In the genomic region with DNA sequence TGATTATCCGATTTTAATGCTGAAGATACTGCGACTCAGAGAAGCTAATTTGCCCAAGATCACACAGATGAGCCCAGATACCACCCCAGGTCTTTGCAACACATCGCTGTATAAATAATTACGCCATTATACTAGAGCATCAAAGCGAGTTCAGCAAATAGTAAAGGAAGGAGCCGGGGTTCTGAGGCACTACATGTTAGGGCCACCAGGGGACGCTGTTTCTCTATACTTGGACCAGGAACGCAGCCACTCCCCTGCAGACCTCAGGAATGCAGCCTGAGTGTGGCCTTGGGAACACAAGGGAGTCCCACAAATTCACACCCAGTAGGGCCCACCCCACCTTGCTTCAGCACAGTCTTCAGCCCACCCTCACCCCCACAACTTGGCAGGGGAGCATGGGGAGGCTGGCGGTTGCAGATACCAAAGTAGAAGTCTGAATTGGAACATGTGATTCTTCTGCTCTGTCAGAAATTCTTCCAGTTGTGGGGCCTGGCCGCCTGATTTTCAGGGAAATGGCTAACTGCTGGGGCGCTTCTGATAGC, we compare ENCODE assay signal across 8 cellular contexts. TPM values are rescaled to one million over a fixed set of nuclear protein-coding genes. Genes with fewer than 3 reads are reported as not detected.
A peak's percentile ranks its signal among the peaks of the same experiment; 100 is the strongest.
DNase-seq lines count a peak whose midpoint lies in the region; ATAC-seq, FAIRE-seq and TF ChIP-seq lines count a peak whose summit lies in the region.

No MANE protein-coding gene starts in this region.

- POLR2A ChIA-PET in A549 (lab: Yijun Ruan, JAX), result interaction anchor here (1.8 to 2.1 kb wide), 2 partner anchors 56 to 165 kb away, joined by 5 to 9 read pairs; no protein-coding TSS in a partner anchor

- no peak overlapping the region for H3K4me3 ChIP-seq in A549
- H3K4me3 ChIP-seq in Karpas-422 (ENCODE audit: low read length), result no peak overlapping the region
- no peak overlapping the region for H3K4me3 ChIP-seq in RWPE2 (ENCODE audit: severe bottlenecking)

- H3K9me3 ChIP-seq in A549, result no peaks in the 10 kb centered on the region
- no peaks in the 10 kb centered on the region for H3K9me3 ChIP-seq in Karpas-422 (ENCODE audit: low read length)
- no peaks in the 10 kb centered on the region for H3K9me3 ChIP-seq in RWPE2 (ENCODE audit: severe bottlenecking)

- 0 out of 5 replicates have a peak, but pooled peaks of 1 of the 2 experiments have one; percentile 15 for TF ChIP-seq EP300 in A549 (IDR thresholded peaks at IDR 0.05)

- TF ChIP-seq POLR2A in A549 (IDR thresholded peaks at IDR 0.05; ENCODE audit: low read length), result no peak

- H3K4me1 ChIP-seq in A549 (peaks cover 53% of the 10 kb centered on the region), Karpas-422 (ENCODE audit: low read length) (no peaks in the 10 kb centered on the region), RWPE2 (ENCODE audit: insufficient read depth, poor library complexity, severe bottlenecking) (peaks cover 30% of the 10 kb centered on the region), foreskin keratinocyte (peaks cover 19% of the 10 kb centered on the region)

- H3K27me3 ChIP-seq in Karpas-422 (ENCODE audit: low read length) (no peaks in the 10 kb centered on the region), RWPE2 (ENCODE audit: insufficient read depth, poor library complexity, severe bottlenecking) (no peaks in the 10 kb centered on the region), foreskin keratinocyte (no peaks in the 10 kb centered on the region)

- no peaks in the 10 kb centered on the region for H3K36me3 ChIP-seq in Karpas-422 (ENCODE audit: insufficient read depth, low read length)
- no peaks in the 10 kb centered on the region for H3K36me3 ChIP-seq in RWPE2 (ENCODE audit: low read depth)

- ATAC-seq in A549 (peak; percentile 77 to 78), GM18907 (IDR thresholded peaks at IDR 0.05; ENCODE audit: unreplicated experiment) (peak; percentile 74), RWPE2 (ENCODE audit: low read depth) (peak; percentile 71), foreskin keratinocyte (peak; percentile 56)

- H3K4me2 ChIP-seq in A549 (peak overlapping the region; percentile 71), Karpas-422 (ENCODE audit: low read depth, low read length, poor library complexity, severe bottlenecking) (no peak overlapping the region)

- 3% methylated on average over 11 of the region's 11 CpGs for WGBS in A549 (ENCODE audit: missing lambda C conversion rate)

- H3K27ac ChIP-seq in A549 (peak overlapping the region; percentile 97 to 100), Karpas-422 (ENCODE audit: low read length) (no peak overlapping the region), RWPE2 (ENCODE audit: poor library complexity, severe bottlenecking) (peak overlapping the region; percentile 80), foreskin keratinocyte (peak overlapping the region; percentile 3), substantia nigra (ENCODE audit: low read depth, low read length, poor library complexity, severe bottlenecking) (peak overlapping the region; percentile 71)

- no peak overlapping the region for H2AFZ ChIP-seq in Karpas-422 (ENCODE audit: low read length)

- TF ChIP-seq CTCF in A549 (IDR thresholded peaks at IDR 0.05) (peak; percentile 92), RWPE2 (IDR thresholded peaks at IDR 0.05; ENCODE audit: poor library complexity, severe bottlenecking) (peak; percentile 99), foreskin keratinocyte (conservative IDR thresholded peaks at IDR 0.05) (peak; percentile 99)

- no peaks in the 10 kb centered on the region for H3K79me2 ChIP-seq in Karpas-422 (ENCODE audit: low read length)

- peak; percentile 69 to 83 for DNase-seq in A549 (ENCODE audit: low read depth in 1 of 2, low spot score in 1 of 2)
- DNase-seq in Karpas-422, result peak; percentile 89
- DNase-seq in RWPE2 (ENCODE audit: low spot score), result no peak
- DNase-seq in activated effector memory CD4-positive, alpha-beta T cell treated with Interleukin-2 at 50 U/mL for 16 hours, result peak; percentile 58
- peak in 1 of 2 donors; percentile 63 for DNase-seq in foreskin keratinocyte
- DNase-seq in occipital lobe (lab: John Stamatoyannopoulos, UW), result peak; percentile 77
- peak in 48 of 49 donors; percentile 9 to 85 (median 70) for DNase-seq in substantia nigra (lab: John Stamatoyannopoulos, UW)

- CTCF ChIA-PET in A549 (lab: Yijun Ruan, JAX), result interaction anchor here (0.7 to 16.1 kb wide), 39 partner anchors 9 to 204 kb away, joined by 3 to 438 read pairs (median 4); partner anchors contain the start of genes AMOTL2, ANAPC13 and CEP63

- H3K9me2 ChIP-seq in Karpas-422 (replicated peaks; ENCODE audit: insufficient read depth, low read length), result no peaks in the 10 kb centered on the region

- peak; percentile 99 for TF ChIP-seq RAD21 in A549 (conservative IDR thresholded peaks at IDR 0.05 in 1 of 2, IDR thresholded peaks at IDR 0.05 in 1 of 2)

- FAIRE-seq in A549 (lab: Jason Lieb, UNC), result no peak

- no peaks in the 10 kb centered on the region for H4K20me1 ChIP-seq in Karpas-422 (ENCODE audit: insufficient read depth, low read depth, low read length)

- H3K9ac ChIP-seq in Karpas-422 (ENCODE audit: low read length), result no peak overlapping the region

TF ChIP-seq in A549, 52 proteins besides CTCF, POLR2A, EP300 and RAD21:
- TF ChIP-seq CEBPB (IDR thresholded peaks at IDR 0.05), result 0 out of 4 replicates have a peak, but pooled peaks of 1 of the 2 experiments have one; percentile 40
- TF ChIP-seq GATA3 (IDR thresholded peaks at IDR 0.05; ENCODE audit: borderline replicate concordance), result peak; percentile 36; the same call in 1 of the 2 replicates
- no peak for TF ChIP-seq ZFP36 (IDR thresholded peaks at IDR 0.05; ENCODE audit: borderline replicate concordance, partially characterized antibody)
- no peak for TF ChIP-seq CBX2 (IDR thresholded peaks at IDR 0.05; ENCODE audit: borderline replicate concordance, low read depth)
- no peak for TF ChIP-seq NFE2L2 (conservative IDR thresholded peaks at IDR 0.05; ENCODE audit: low read length)
- TF ChIP-seq MYC (IDR thresholded peaks at IDR 0.05; ENCODE audit: borderline replicate concordance, low read length), result no peak
- TF ChIP-seq FOSL2 (IDR thresholded peaks at IDR 0.05), result no peak
- TF ChIP-seq FOSL2 (CRISPR knock-in tag; IDR thresholded peaks at IDR 0.05), result no peak
- no peak for TF ChIP-seq FOSB (CRISPR knock-in tag; IDR thresholded peaks at IDR 0.05)
- peak; percentile 53; the same call in 1 of the 2 replicates for TF ChIP-seq HOXB13 (CRISPR knock-in tag; IDR thresholded peaks at IDR 0.05; ENCODE audit: low read depth)
- peak; percentile 99 for TF ChIP-seq SMC3 (IDR thresholded peaks at IDR 0.05)
- peak; percentile 68 for TF ChIP-seq MAX (IDR thresholded peaks at IDR 0.05)
TF ChIP-seq in A549: peak in this region for 5.

RNA-seq across cellular contexts. Expression of gene RYK, which starts 57.8 kb away (rescaled TPM):
- polyA plus RNA-seq in A549 (2011; rRNA removed) (41.9 and 46.6 TPM in 2 replicates), A549 (2017; fragmentation: RNase III; extraction: RNeasy Plus Mini Kit Qiagen cat#74134 plus additional on column Dnase treatment) (28.4 to 30.6 TPM (median 29.2 TPM) in 3 replicates), foreskin keratinocyte (31.1 and 37.5 TPM in 2 replicates)
- 12.7 and 18.3 TPM in 2 replicates for polyA plus RNA-seq in A549 (2012; cell fraction: cytosol; rRNA removed)
- 11.6 and 20.5 TPM in 2 replicates for polyA plus RNA-seq in A549 (2012; cell fraction: nucleus; rRNA removed)
- 33.0 and 43.6 TPM in 2 replicates for polyA minus RNA-seq in A549 (2011; rRNA and poly(A)+ RNA removed)
- total RNA-seq in Karpas-422 (2014; rRNA removed; shearing (Covaris generic); ENCODE audit: low replicate concordance), result 10.5 and 14.8 TPM in 2 replicates
- total RNA-seq in foreskin keratinocyte (76.8 and 81.9 TPM in 2 replicates), occipital lobe (136 TPM)
